In genomic region chr10:43090664-43091063, GRCh38 we compare ENCODE assay signal across 21 cellular contexts. TPM values are rescaled to one million over a fixed set of nuclear protein-coding genes. Genes with fewer than 3 reads are reported as not detected.
DNase-seq lines count a peak whose midpoint lies in the region; ATAC-seq, FAIRE-seq and TF ChIP-seq lines count a peak whose summit lies in the region.
"Had no signal": no experiment of that assay in that cellular context is flagged by ENCODE, and none has a peak within 500 bp of the region (broad histone marks: within the 10 kb centered on the region; RNA-seq: fewer than 3 reads in every experiment).

No MANE protein-coding gene starts in this region.

- POLR2A ChIA-PET in HCT116 (lab: Charles Lee) (no interaction called here), H1 (lab: Charles Lee; ENCODE audit: partially characterized antibody) (interaction anchor here (0.5 kb wide), 1 partner anchor 64 kb away, joined by 3 read pairs; no protein-coding TSS in a partner anchor)

- H2BK5ac ChIP-seq in H1 (ENCODE audit: low read depth, low read length): no peak overlapping the region

- H3K4me1 ChIP-seq in BLaER1 (peaks cover 41% of the 10 kb centered on the region), HCT116 (ENCODE audit: control insufficient read depth in 1 of 2, insufficient read depth in 2 of 2, low read length in 2 of 2) (no peaks in the 10 kb centered on the region), H1 (replicated peaks in 1 of 4; ENCODE audit: control insufficient read depth in 3 of 4, insufficient read depth in 4 of 4, low read length in 3 of 4) (peaks cover 0 to 6% (median 3%) of the 10 kb centered on the region in 4 experiments; a peak in 2 of 7 replicates)
- H3K4me1 ChIP-seq: Caco-2, HAP-1 had no signal

- H2AFZ ChIP-seq in HCT116 (ENCODE audit: low read depth, low read length, poor library complexity, severe bottlenecking) (no peak overlapping the region), H1 (ENCODE audit: low read length) (no peak overlapping the region)
- H2AFZ ChIP-seq: GM23338 had no signal

- no peaks in the 10 kb centered on the region for H3K36me3 ChIP-seq in BLaER1
- H3K36me3 ChIP-seq in HCT116 (ENCODE audit: control insufficient read depth in 1 of 2, insufficient read depth in 2 of 2, low read length in 2 of 2): no peaks in the 10 kb centered on the region
- H3K36me3 ChIP-seq in H1 (ENCODE audit: control insufficient read depth in 2 of 4, insufficient read depth in 4 of 4, low read length in 3 of 4): no peaks in the 10 kb centered on the region
- H3K36me3 ChIP-seq: HAP-1 had no signal

- RAD21 ChIA-PET in HCT116 (lab: Charles Lee; ENCODE audit: low non-redundant PET in 1 of 2, low total read pairs in 2 of 2, uncharacterized antibody in 2 of 2, unreplicated experiment in 2 of 2): no interaction called here

- CTCF ChIA-PET in HCT116 (lab: Charles Lee) (no interaction called here), H1 (lab: Charles Lee; ENCODE audit: partially characterized antibody) (interaction anchor here (1.1 to 5.1 kb wide), 2 partner anchors 11 to 21 kb away, joined by 3 to 28 read pairs; no protein-coding TSS in a partner anchor)

- peaks cover 2% of the 10 kb centered on the region; the same call in 1 of the 2 replicates for H3K79me1 ChIP-seq in H1 (ENCODE audit: low read depth, low read length)

- TF ChIP-seq POLR2A in HCT116 (IDR thresholded peaks at IDR 0.05; ENCODE audit: borderline replicate concordance, extremely low read depth, insufficient read depth, insufficient read length) (no peak), H1 (IDR thresholded peaks at IDR 0.05; ENCODE audit: control extremely low read depth in 1 of 2, low read depth in 2 of 2, low read length in 2 of 2) (no peak)

- no peak overlapping the region for H2BK15ac ChIP-seq in H1 (ENCODE audit: low read length)

- DNase-seq in DMS53 (lab: John Stamatoyannopoulos, UW): peak; percentile 73
- DNase-seq in DMS53 treated with DMSO at 0.1 percent for 48 hours (lab: John Stamatoyannopoulos, UW; ENCODE audit: unreplicated experiment): no peak
- DNase-seq in HCT116 (ENCODE audit: low read depth, low spot score): no peak
- DNase-seq in H1 (ENCODE audit: low read depth in 1 of 2, low spot score in 2 of 2): no peak
- no peak for DNase-seq in NCI-H1694 (lab: John Stamatoyannopoulos, UW)
- no peak for DNase-seq in amygdala (lab: John Stamatoyannopoulos, UW)
- no peak for DNase-seq in HK-2 (ENCODE audit: unreplicated experiment)
- DNase-seq: C1 segment of cervical spinal cord; Caco-2; CD4-positive, alpha-beta memory T cell; DMS153; DMS79 treated with DMSO at 0.1 percent for 48 hours; GF-D8 had no signal

- H3K23ac ChIP-seq in H1 (ENCODE audit: insufficient read length): no peak overlapping the region

- H3K4ac ChIP-seq in H1 (replicated peaks; ENCODE audit: insufficient read length, low read depth, low read length): peak overlapping the region; percentile 83

- no peak overlapping the region for H3K14ac ChIP-seq in H1 (ENCODE audit: insufficient read length)

- TF ChIP-seq RAD21 in HCT116 (IDR thresholded peaks at IDR 0.05; ENCODE audit: low read depth) (no peak), H1 (IDR thresholded peaks at IDR 0.05 in 1 of 2, conservative IDR thresholded peaks at IDR 0.05 in 1 of 2; ENCODE audit: low read depth in 2 of 2, low read length in 2 of 2) (no peak)

- no peak overlapping the region for H4K5ac ChIP-seq in H1 (ENCODE audit: insufficient read length, low read depth, low read length)

- 96% methylated on average over 10 of the region's 10 CpGs; no CpG with 5 or more reads in 1 of the 2 experiments for WGBS in H1 (ENCODE audit: extremely low coverage in 1 of 2, insufficient coverage in 1 of 2, insufficient read length in 1 of 2, insufficient replicate concordance in 2 of 2, low coverage in 1 of 2, low lambda C conversion rate in 2 of 2, missing lambda C conversion rate in 1 of 2), 2 experiments

- peak overlapping the region; percentile 19; the same call in 1 of the 2 replicates for H4K8ac ChIP-seq in H1 (ENCODE audit: extremely low read depth, insufficient read depth, low read length)

- no peak overlapping the region for H2BK20ac ChIP-seq in H1 (ENCODE audit: low read length)

- TF ChIP-seq EP300 in H1 (IDR thresholded peaks at IDR 0.05; ENCODE audit: borderline replicate concordance in 1 of 2, low read depth in 2 of 2, low read length in 2 of 2): no peak

- H3K23me2 ChIP-seq in H1 (ENCODE audit: low read depth, low read length): peaks cover 7% of the 10 kb centered on the region; the same call in 1 of the 2 replicates

- H3K79me2 ChIP-seq in HCT116 (ENCODE audit: insufficient read depth, low read length) (no peaks in the 10 kb centered on the region), H1 (ENCODE audit: control insufficient read depth in 1 of 2, insufficient read depth in 2 of 2, low read length in 2 of 2) (no peaks in the 10 kb centered on the region)

- no peak overlapping the region for H3K4me3 ChIP-seq in BLaER1
- H3K4me3 ChIP-seq in HCT116 (replicated peaks in 1 of 2; ENCODE audit: low read depth in 1 of 2, low read length in 2 of 2): no peak overlapping the region
- no peak overlapping the region for H3K4me3 ChIP-seq in H1 (ENCODE audit: extremely low read depth in 1 of 4, insufficient read depth in 2 of 4, low read depth in 3 of 4, low read length in 4 of 4)
- H3K4me3 ChIP-seq: GM23338, HAP-1 had no signal

- H3K4me2 ChIP-seq in BLaER1 (peak overlapping the region; percentile 76; the same call in 1 of the 2 replicates), HCT116 (ENCODE audit: low read length) (no peak overlapping the region), H1 (ENCODE audit: insufficient read depth in 1 of 2, low read depth in 2 of 2, low read length in 2 of 2) (no peak overlapping the region)
- H3K4me2 ChIP-seq: GM23338 had no signal

- H3K18ac ChIP-seq in H1 (ENCODE audit: extremely low read depth, low read length): no peak overlapping the region

- H3K56ac ChIP-seq in H1 (replicated peaks; ENCODE audit: insufficient read length, low read depth, low read length): no peak overlapping the region

- no peak overlapping the region for H2AK5ac ChIP-seq in H1 (ENCODE audit: low read depth, low read length)

- no TSS peak for BruUV-seq in HCT116 (replicated peaks; lab: Mats Ljungman, UMichigan)

- ATAC-seq in HCT116: peak; percentile 51; the same call in 1 of the 2 replicates
- ATAC-seq: GM23338 had no signal

- no peak overlapping the region for H4K91ac ChIP-seq in H1 (replicated peaks; ENCODE audit: insufficient read length, low read length)

- H2BK12ac ChIP-seq in H1 (ENCODE audit: low read depth, low read length): no peak overlapping the region

- 0 out of 6 replicates have a peak, but pooled peaks of 1 of the 3 experiments have one; percentile 9 for TF ChIP-seq CTCF in HCT116 (IDR thresholded peaks at IDR 0.05 in 2 of 3, conservative IDR thresholded peaks at IDR 0.05 in 1 of 3; ENCODE audit: borderline replicate concordance in 1 of 3, insufficient read depth in 1 of 3, low read depth in 2 of 3, low read length in 2 of 3)
- TF ChIP-seq CTCF in H1 (IDR thresholded peaks at IDR 0.05; ENCODE audit: control extremely low read depth in 1 of 3, insufficient read depth in 1 of 3, low read depth in 1 of 3, low read length in 3 of 3): no peak

- H3K9me3 ChIP-seq in BLaER1 (no peaks in the 10 kb centered on the region), HCT116 (ENCODE audit: control insufficient read depth in 1 of 2, insufficient read depth in 1 of 2, low read depth in 1 of 2, low read length in 2 of 2) (no peaks in the 10 kb centered on the region), H1 (ENCODE audit: insufficient read depth in 2 of 2, low read depth in 1 of 2, low read length in 1 of 2) (no peaks in the 10 kb centered on the region)
- H3K9me3 ChIP-seq: Caco-2, HAP-1 had no signal

- H3K27me3 ChIP-seq in BLaER1: no peaks in the 10 kb centered on the region
- H3K27me3 ChIP-seq in HCT116 (ENCODE audit: insufficient read depth, low read length): no peaks in the 10 kb centered on the region
- H3K27me3 ChIP-seq in H1 (replicated peaks in 1 of 4; ENCODE audit: control insufficient read depth in 3 of 4, extremely low read depth in 1 of 4, insufficient read depth in 3 of 4, low read length in 3 of 4): no peaks in the 10 kb centered on the region; a peak in 1 of 7 replicates

- peak overlapping the region; percentile 35; the same call in 1 of the 2 replicates for H3K27ac ChIP-seq in BLaER1
- no peak overlapping the region for H3K27ac ChIP-seq in HCT116 (ENCODE audit: low read depth, low read length)
- no peak overlapping the region for H3K27ac ChIP-seq in H1 (ENCODE audit: low read depth, low read length)
- H3K27ac ChIP-seq: 22Rv1 had no signal

- H2BK120ac ChIP-seq in H1 (replicated peaks; ENCODE audit: low read depth, low read length): no peak overlapping the region

- intact Hi-C loops in HCT116 (cut with micrococcal nuclease): no loop called here

- FAIRE-seq in H1 (lab: Jason Lieb, UNC): no peak
- FAIRE-seq: A204.1, GM12891, GM18507, H54 had no signal

- H3K9ac ChIP-seq in BLaER1: no peak overlapping the region
- H3K9ac ChIP-seq in HCT116 (ENCODE audit: low read length): no peak overlapping the region
- no peak overlapping the region for H3K9ac ChIP-seq in H1 (replicated peaks in 1 of 4; ENCODE audit: extremely low read depth in 1 of 4, low read depth in 3 of 4, low read length in 3 of 4)

- no peaks in the 10 kb centered on the region for H4K20me1 ChIP-seq in BLaER1
- H4K20me1 ChIP-seq in HCT116 (ENCODE audit: insufficient read depth): no peaks in the 10 kb centered on the region
- peaks cover 0 to 8% of the 10 kb centered on the region in 2 experiments for H4K20me1 ChIP-seq in H1 (replicated peaks in 1 of 2; ENCODE audit: control insufficient read depth in 1 of 2, insufficient read depth in 2 of 2, low read length in 2 of 2)

- no peaks in the 10 kb centered on the region for H3K9me2 ChIP-seq in HCT116 (ENCODE audit: insufficient read depth)

RNA-seq across cellular contexts. Expression of gene RET, which starts 13.8 kb away (rescaled TPM):
- 5.9 TPM for total RNA-seq in HCT116 (2021; ENCODE audit: unreplicated experiment)
- 2.5 and 3.1 TPM in 2 replicates for polyA plus RNA-seq in HCT116 (2012)
- total RNA-seq in H1 (2021; fragmentation: NEBNext Ultra II Directional; extraction: Animal tissue kit (Norgen Biotek cat#: 25700)): 8.4 TPM in 2 replicates
- 6.7 and 10.4 TPM in 2 replicates for polyA plus RNA-seq in H1 (2011; rRNA removed)
- 6.4 TPM for polyA plus RNA-seq in H1 (2011; cell fraction: cytosol; rRNA removed)
- polyA plus RNA-seq in H1 (2011; cell fraction: nucleus; rRNA removed): 16.4 TPM
- polyA plus RNA-seq in H1 (2012, experiment 1 of 2): 5.8 to 8.4 TPM (median 8.3 TPM) in 4 replicates
- polyA plus RNA-seq in H1 (2012, experiment 2 of 2): 5.1 TPM
- polyA plus RNA-seq in H1 (2013, experiment 1 of 2): 8.0 TPM
- 7.6 TPM for polyA plus RNA-seq in H1 (2013, experiment 2 of 2)
- 3.6 and 5.9 TPM in 2 replicates for polyA minus RNA-seq in H1 (2011; rRNA and poly(A)+ RNA removed)
- 7.3 TPM for polyA minus RNA-seq in H1 (2011; cell fraction: cytosol; rRNA and poly(A)+ RNA removed)
- 9.4 TPM for polyA minus RNA-seq in H1 (2011; cell fraction: nucleus; rRNA and poly(A)+ RNA removed)
- total RNA-seq: Caco-2; CD4-positive, alpha-beta memory T cell had no signal
- polyA plus RNA-seq: CD4-positive, alpha-beta memory T cell had no signal

RNA-seq across cellular contexts. Expression of gene CSGALNACT2, which starts 47.6 kb away (rescaled TPM):
- 9.9 TPM for total RNA-seq in HCT116 (2021; ENCODE audit: unreplicated experiment)
- polyA plus RNA-seq in HCT116 (2012): 3.7 and 5.1 TPM in 2 replicates
- 5.3 and 5.7 TPM in 2 replicates for total RNA-seq in H1 (2021; fragmentation: NEBNext Ultra II Directional; extraction: Animal tissue kit (Norgen Biotek cat#: 25700))
- 1.8 and 2.6 TPM in 2 replicates for polyA plus RNA-seq in H1 (2011; rRNA removed)
- 3.2 TPM for polyA plus RNA-seq in H1 (2011; cell fraction: cytosol; rRNA removed)
- polyA plus RNA-seq in H1 (2011; cell fraction: nucleus; rRNA removed): 1.9 TPM
- polyA plus RNA-seq in H1 (2012, experiment 1 of 2): 2.4 to 4.0 TPM (median 2.7 TPM) in 4 replicates
- polyA plus RNA-seq in H1 (2012, experiment 2 of 2): 0.38 TPM
- polyA plus RNA-seq in H1 (2013, experiment 1 of 2): 5.4 TPM
- 5.1 TPM for polyA plus RNA-seq in H1 (2013, experiment 2 of 2)
- 3.4 and 4.1 TPM in 2 replicates for polyA minus RNA-seq in H1 (2011; rRNA and poly(A)+ RNA removed)
- polyA minus RNA-seq in H1 (2011; cell fraction: cytosol; rRNA and poly(A)+ RNA removed): 1.5 TPM
- polyA minus RNA-seq in H1 (2011; cell fraction: nucleus; rRNA and poly(A)+ RNA removed): 5.9 TPM
